ENCODE assay signal across 8 cellular contexts in genomic region chr16:67841816-67842508, GRCh38. TPM values are rescaled to one million over a fixed set of nuclear protein-coding genes. Genes with fewer than 3 reads are reported as not detected.
DNase-seq lines count a peak whose midpoint lies in the region; ATAC-seq and TF ChIP-seq lines count a peak whose summit lies in the region.

Gene THAP11 (plus strand): TSS chr16:67842320. CDS start chr16:67842555, 235 bp downstream.

- peak within 1 kb of the TSS; percentile 97 for H3K27ac Mint-ChIP-seq in activated naive CD8-positive, alpha-beta T cell treated with anti-CD3 and anti-CD28 coated beads, Interleukin-2, amount 50 U/mL, for 24 hours

- peak; percentile 63 for ATAC-seq in HG02798 (IDR thresholded peaks at IDR 0.05; ENCODE audit: poor library complexity, unreplicated experiment)
- ATAC-seq in activated naive CD8-positive, alpha-beta T cell treated with anti-CD3 and anti-CD28 coated beads, Interleukin-2, amount 50 U/mL, for 24 hours = peak; percentile 55

- no CpG with 5 or more reads among the region's 83 CpGs for WGBS in trophoblast cell (ENCODE audit: extremely low coverage, insufficient coverage, insufficient read length)
- WGBS in tibial nerve, 2 donors = 0% methylated on average over 13 to 61 of the region's 83 CpGs

- peak within 1 kb of the TSS; percentile 78 for H3K4me3 ChIP-seq in cardiac muscle cell
- peak within 1 kb of the TSS; percentile 87 for H3K4me3 ChIP-seq in trophoblast cell (ENCODE audit: low read depth, low read length)
- H3K4me3 ChIP-seq in tibial nerve = peak within 1 kb of the TSS; percentile 51 to 100 (median 72)

- H3K23ac ChIP-seq in trophoblast cell (ENCODE audit: low read length) = no peak within 1 kb of the TSS

- peak; percentile 73 for DNase-seq in NCI-H1417 treated with DMSO at 0.1 percent for 48 hours (lab: John Stamatoyannopoulos, UW)
- DNase-seq in SW480 (ENCODE audit: low spot score) = peak; percentile 92
- DNase-seq in activated naive CD8-positive, alpha-beta T cell treated with anti-CD3 and anti-CD28 coated beads, Interleukin-2, amount 50 U/mL, for 24 hours = peak; percentile 94
- peak; percentile 96 to 97 for DNase-seq in cardiac muscle cell (ENCODE audit: low read depth in 1 of 2, low spot score in 1 of 2)
- DNase-seq in trophoblast cell = peak; percentile 96 to 99
- peak; percentile 86 to 95 for DNase-seq in tibial nerve (ENCODE audit: low spot score in 2 of 2)

- no peaks in the 10 kb centered on the region for H3K9me3 Mint-ChIP-seq in activated naive CD8-positive, alpha-beta T cell treated with anti-CD3 and anti-CD28 coated beads, Interleukin-2, amount 50 U/mL, for 24 hours

- TF ChIP-seq POLR2A in tibial nerve (IDR thresholded peaks at IDR 0.05) = peak; percentile 33 to 71

- H3K4me2 ChIP-seq in trophoblast cell (ENCODE audit: low read length) = peak within 1 kb of the TSS; percentile 99

- H4K91ac ChIP-seq in trophoblast cell (ENCODE audit: low read depth, low read length) = peak within 1 kb of the TSS; percentile 95

- H3K9me3 ChIP-seq in cardiac muscle cell (ENCODE audit: low read depth) = no peaks in the 10 kb centered on the region
- H3K9me3 ChIP-seq in trophoblast cell (ENCODE audit: insufficient read depth, low read depth, low read length) = no peaks in the 10 kb centered on the region
- H3K9me3 ChIP-seq in tibial nerve = no peaks in the 10 kb centered on the region

- peak within 1 kb of the TSS; percentile 97 for H2BK120ac ChIP-seq in trophoblast cell (ENCODE audit: insufficient read depth, low read length, poor library complexity)

- peak within 1 kb of the TSS; percentile 92 for H3K4me3 Mint-ChIP-seq in activated naive CD8-positive, alpha-beta T cell treated with anti-CD3 and anti-CD28 coated beads, Interleukin-2, amount 50 U/mL, for 24 hours

- peak within 1 kb of the TSS; percentile 99 for H2BK5ac ChIP-seq in trophoblast cell (ENCODE audit: low read depth, low read length, poor library complexity)

- H4K8ac ChIP-seq in trophoblast cell (ENCODE audit: low read depth, low read length) = peak within 1 kb of the TSS; percentile 94

- peak within 1 kb of the TSS; percentile 98 for H3K14ac ChIP-seq in trophoblast cell (ENCODE audit: low read length)

- peak within 1 kb of the TSS; percentile 90 for H3K9ac ChIP-seq in trophoblast cell (ENCODE audit: low read length)

- no peaks in the 10 kb centered on the region for H3K27me3 ChIP-seq in cardiac muscle cell
- H3K27me3 ChIP-seq in trophoblast cell (ENCODE audit: insufficient read depth, low read length) = no peaks in the 10 kb centered on the region
- no peaks in the 10 kb centered on the region for H3K27me3 ChIP-seq in tibial nerve

- TF ChIP-seq CTCF in GM12874 (IDR thresholded peaks at IDR 0.05; ENCODE audit: insufficient read depth, low read depth, low read length) (peak; percentile 95), cardiac muscle cell (IDR thresholded peaks at IDR 0.05; ENCODE audit: low read depth, low read length) (peak; percentile 86), tibial nerve (IDR thresholded peaks at IDR 0.05) (peak; percentile 88 to 97 (median 93))

- H2AK5ac ChIP-seq in trophoblast cell (ENCODE audit: low read length) = no peak within 1 kb of the TSS

- H3K18ac ChIP-seq in trophoblast cell (ENCODE audit: low read length) = peak within 1 kb of the TSS; percentile 91

- H3K27me3 Mint-ChIP-seq in activated naive CD8-positive, alpha-beta T cell treated with anti-CD3 and anti-CD28 coated beads, Interleukin-2, amount 50 U/mL, for 24 hours = no peaks in the 10 kb centered on the region

- H3K4me1 Mint-ChIP-seq in activated naive CD8-positive, alpha-beta T cell treated with anti-CD3 and anti-CD28 coated beads, Interleukin-2, amount 50 U/mL, for 24 hours = peaks cover 41% of the 10 kb centered on the region

- peaks cover 4% of the 10 kb centered on the region for H3K79me2 ChIP-seq in trophoblast cell (ENCODE audit: control insufficient read depth, insufficient read depth, low read length, poor library complexity)

- H3K4me1 ChIP-seq in cardiac muscle cell (ENCODE audit: low read depth) = peaks cover 27% of the 10 kb centered on the region
- H3K4me1 ChIP-seq in trophoblast cell (ENCODE audit: control insufficient read depth in 1 of 2, insufficient read depth in 2 of 2, low read length in 2 of 2) = peaks cover 16 to 22% of the 10 kb centered on the region in 2 experiments
- peaks cover 0 to 41% (median 36%) of the 10 kb centered on the region in 4 donors for H3K4me1 ChIP-seq in tibial nerve

- peak; percentile 61 to 63 for TF ChIP-seq EP300 in tibial nerve (IDR thresholded peaks at IDR 0.05)

- H2AFZ ChIP-seq in trophoblast cell (ENCODE audit: insufficient read depth, low read length, poor library complexity) = peak within 1 kb of the TSS; percentile 99

- peak within 1 kb of the TSS; percentile 67 for H2BK12ac ChIP-seq in trophoblast cell (ENCODE audit: low read length)

- peaks cover 8% of the 10 kb centered on the region for H3K36me3 Mint-ChIP-seq in activated naive CD8-positive, alpha-beta T cell treated with anti-CD3 and anti-CD28 coated beads, Interleukin-2, amount 50 U/mL, for 24 hours (ENCODE audit: low read depth)

- H3K36me3 ChIP-seq in cardiac muscle cell = no peaks in the 10 kb centered on the region
- H3K36me3 ChIP-seq in trophoblast cell (ENCODE audit: control insufficient read depth in 1 of 2, insufficient read depth in 2 of 2, low read length in 2 of 2) = peaks cover 2 to 9% of the 10 kb centered on the region in 2 experiments
- no peaks in the 10 kb centered on the region for H3K36me3 ChIP-seq in tibial nerve

- H3K4ac ChIP-seq in trophoblast cell (ENCODE audit: low read depth, low read length) = peak within 1 kb of the TSS; percentile 77

- peak within 1 kb of the TSS; percentile 98 for H3K27ac ChIP-seq in cardiac muscle cell
- H3K27ac ChIP-seq in trophoblast cell (ENCODE audit: low read depth, low read length) = peak within 1 kb of the TSS; percentile 99
- H3K27ac ChIP-seq in tibial nerve = peak within 1 kb of the TSS; percentile 97 to 100 (median 99)

- H4K12ac ChIP-seq in trophoblast cell (ENCODE audit: low read depth, low read length) = peak within 1 kb of the TSS; percentile 95

- peaks cover 11% of the 10 kb centered on the region for H3K79me1 ChIP-seq in trophoblast cell (ENCODE audit: low read length)

RNA-seq across cellular contexts. Expression of gene THAP11, which starts in this region (rescaled TPM):
- total RNA-seq in cardiac muscle cell (75.3 and 80.7 TPM in 2 replicates), tibial nerve (10 to 100 TPM; 47.1 to 74.3 (median 60.9) TPM)
- polyA plus RNA-seq in cardiac muscle cell = 61.3 and 68.3 TPM in 2 replicates
- 13.3 and 13.7 TPM in 2 replicates for polyA plus RNA-seq in trophoblast cell (2013)

Comparison
In these comparisons a context has a peak if more than half of its experiments do, and no peak if none do; other contexts are left out.
1. Peak in every context shown above with its lines: DNase-seq, ATAC-seq, H3K4me3 ChIP-seq and H3K27ac ChIP-seq.